In the genomic region with DNA sequence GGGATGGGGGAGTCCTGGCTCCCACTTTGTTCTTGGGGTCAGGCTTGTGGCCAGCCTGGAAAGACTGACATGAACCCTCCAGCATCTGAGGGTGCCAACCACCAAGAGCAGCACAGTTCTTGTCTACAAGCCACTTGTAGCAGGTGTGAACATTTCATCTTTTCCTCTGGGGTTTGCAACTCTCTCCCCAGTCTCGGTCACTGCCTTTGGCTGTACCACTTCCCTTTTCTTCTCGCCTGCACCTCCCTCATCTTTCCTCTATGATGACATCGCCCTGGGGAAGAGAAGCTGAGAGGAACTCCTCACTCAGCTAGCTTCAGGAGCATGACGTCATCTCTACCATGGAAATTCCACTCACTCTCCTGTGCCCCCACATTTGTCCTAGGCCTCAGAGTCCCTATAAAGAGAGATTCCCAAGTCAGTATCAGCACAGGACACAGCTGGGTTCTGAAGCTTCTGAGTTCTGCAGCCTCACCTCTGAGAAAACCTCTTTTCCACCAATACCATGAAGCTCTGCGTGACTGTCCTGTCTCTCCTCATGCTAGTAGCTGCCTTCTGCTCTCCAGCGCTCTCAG, we compare ENCODE assay signal across 12 cellular contexts. TPM values are rescaled to one million over a fixed set of nuclear protein-coding genes. Genes with fewer than 3 reads are reported as not detected.
DNase-seq lines count a peak whose midpoint lies in the region; ATAC-seq and TF ChIP-seq lines count a peak whose summit lies in the region.
"Not testable (repeated sequence)": the region's sequence is repeated elsewhere in the genome, so short reads cannot be mapped to it uniquely, and the experiment has no call there.
"Had no signal": no experiment of that assay in that cellular context is flagged by ENCODE, and none has a peak within 500 bp of the region (broad histone marks: within the 10 kb centered on the region; RNA-seq: fewer than 3 reads in every experiment).

A gene (plus strand): TSS at position 427 of the 575 bp plus-strand sequence. CDS start 79 bp downstream, at position 506.

- H3K27me3 ChIP-seq in H9 (ENCODE audit: insufficient read depth, low read length) = not testable (repeated sequence)

- not testable (repeated sequence) for H2BK20ac ChIP-seq in H9 (ENCODE audit: low read depth, low read length, poor library complexity, severe bottlenecking)

- CTCF ChIA-PET in activated CD8-positive, alpha-beta T cell treated with anti-CD3 and anti-CD28 coated beads, Interleukin-2, amount 10 ng/mL, durations not matched to agents 7 days and 5 days (lab: Charles Lee) = interaction anchor here (1.3 to 2.6 kb wide), 3 partner anchors 31 to 127 kb away, joined by 4 to 8 read pairs (median 4); no protein-coding TSS in a partner anchor

- H3K27ac ChIP-seq in H9 (ENCODE audit: insufficient read length, low read depth, low read length) = not testable (repeated sequence)

- not testable (repeated sequence) for H3K36me3 Mint-ChIP-seq in H9 (ENCODE audit: insufficient read depth in 1 of 3, low read depth in 3 of 3); activated CD8-positive, alpha-beta T cell treated with anti-CD3 and anti-CD28 coated beads, Interleukin-2, amount 10 ng/mL, durations not matched to agents 7 days and 5 days (ENCODE audit: low read depth)

- not testable (repeated sequence) for H3K79me2 ChIP-seq in H9 (ENCODE audit: insufficient read depth, low read length)

- not testable (repeated sequence) for H4K91ac ChIP-seq in H9 (ENCODE audit: insufficient read length, low read depth, low read length)

- not testable (repeated sequence) for H3K23ac ChIP-seq in H9 (ENCODE audit: insufficient read length, low read depth, low read length)

- POLR2A ChIA-PET in activated CD8-positive, alpha-beta T cell treated with anti-CD3 and anti-CD28 coated beads, Interleukin-2, amount 10 ng/mL, durations not matched to agents 7 days and 5 days (lab: Charles Lee) = interaction anchor here (1.1 kb wide), 1 partner anchor 17 kb away, joined by 3 read pairs; no protein-coding TSS in a partner anchor

- H3K9me3 Mint-ChIP-seq in H9; activated CD8-positive, alpha-beta T cell treated with anti-CD3 and anti-CD28 coated beads, Interleukin-2, amount 10 ng/mL, durations not matched to agents 7 days and 5 days (ENCODE audit: insufficient read depth): not testable (repeated sequence)

- H4K20me1 ChIP-seq in H9 (ENCODE audit: control insufficient read depth, insufficient read depth, insufficient read length) = not testable (repeated sequence)

- peak; percentile 73 for ATAC-seq in GM19025 (IDR thresholded peaks at IDR 0.05; ENCODE audit: low read depth, unreplicated experiment)
- peak; percentile 75 for ATAC-seq in HG03159 (IDR thresholded peaks at IDR 0.05; ENCODE audit: unreplicated experiment)
- peak; percentile 74 for ATAC-seq in activated CD8-positive, alpha-beta T cell treated with anti-CD3 and anti-CD28 coated beads, Interleukin-2, amount 10 ng/mL, durations not matched to agents 7 days and 5 days
- peak; percentile 63 for ATAC-seq in esophagus mucosa

- not testable (repeated sequence) for H3K4me1 Mint-ChIP-seq in H9
- H3K4me1 Mint-ChIP-seq in activated CD8-positive, alpha-beta T cell treated with anti-CD3 and anti-CD28 coated beads, Interleukin-2, amount 10 ng/mL, durations not matched to agents 7 days and 5 days (ENCODE audit: low read depth) = peaks cover 30% of the 10 kb centered on the region

- not testable (repeated sequence) for H3K14ac ChIP-seq in H9 (ENCODE audit: insufficient read depth, low read length)

- H2BK15ac ChIP-seq in H9 (ENCODE audit: low read depth, low read length) = not testable (repeated sequence)

- H3K9ac ChIP-seq in H9 (ENCODE audit: extremely low read depth, insufficient read length, low read length) = not testable (repeated sequence)

- H2BK5ac ChIP-seq in H9 (ENCODE audit: insufficient read length, low read length) = not testable (repeated sequence)

- peak within 1 kb of the TSS in 2 of 3 experiments; percentile 49 to 62; a peak in 2 of 7 replicates for H3K27ac Mint-ChIP-seq in H9
- peak within 1 kb of the TSS; percentile 79 for H3K27ac Mint-ChIP-seq in activated CD8-positive, alpha-beta T cell treated with anti-CD3 and anti-CD28 coated beads, Interleukin-2, amount 10 ng/mL, durations not matched to agents 7 days and 5 days

- peak; percentile 84 for DNase-seq in CD1c-positive myeloid dendritic cell (ENCODE audit: extremely low spot score)
- DNase-seq in H9 = peak; percentile 16
- DNase-seq in NOMO-1 treated with DMSO at 0.1 percent for 48 hours (lab: John Stamatoyannopoulos, UW; ENCODE audit: unreplicated experiment) = peak; percentile 67
- DNase-seq in activated CD8-positive, alpha-beta T cell treated with anti-CD3 and anti-CD28 coated beads, Interleukin-2, amount 10 ng/mL, durations not matched to agents 7 days and 5 days = peak; percentile 38
- DNase-seq in pons (ENCODE audit: low spot score) = peak; percentile 32

- H2BK120ac ChIP-seq in H9 (ENCODE audit: low read depth, low read length, poor library complexity, severe bottlenecking) = not testable (repeated sequence)

- not testable (repeated sequence) for H3T11ph ChIP-seq in H9 (ENCODE audit: low read length)

- not testable (repeated sequence) for H3K4me2 ChIP-seq in H9 (ENCODE audit: insufficient read depth, insufficient read length, low read length)

- not testable (repeated sequence) for H3K4me3 Mint-ChIP-seq in H9
- H3K4me3 Mint-ChIP-seq in activated CD8-positive, alpha-beta T cell treated with anti-CD3 and anti-CD28 coated beads, Interleukin-2, amount 10 ng/mL, durations not matched to agents 7 days and 5 days = peak within 1 kb of the TSS; percentile 70

- not testable (repeated sequence) for H4K5ac ChIP-seq in H9 (ENCODE audit: insufficient read length, low read depth, low read length)

- peaks cover 11% of the 10 kb centered on the region for H3K27me3 Mint-ChIP-seq in H9 (ENCODE audit: low read depth)
- H3K27me3 Mint-ChIP-seq in activated CD8-positive, alpha-beta T cell treated with anti-CD3 and anti-CD28 coated beads, Interleukin-2, amount 10 ng/mL, durations not matched to agents 7 days and 5 days (ENCODE audit: low read depth) = peaks cover 21% of the 10 kb centered on the region

- H3K4ac ChIP-seq in H9 (ENCODE audit: low read depth, low read length) = not testable (repeated sequence)

- H3K9me3 ChIP-seq in H9 (ENCODE audit: control insufficient read depth, low read depth, low read length) = not testable (repeated sequence)

- H3K18ac ChIP-seq in H9 (ENCODE audit: insufficient read length, low read depth, low read length) = not testable (repeated sequence)

- not testable (repeated sequence) for H3K4me1 ChIP-seq in H9 (ENCODE audit: insufficient read depth, low read length)

- H3K79me1 ChIP-seq in H9 (ENCODE audit: insufficient read depth, low read depth, low read length, poor library complexity, severe bottlenecking) = not testable (repeated sequence)

- not testable (repeated sequence) for TF ChIP-seq CTCF in H9 (conservative IDR thresholded peaks at IDR 0.05)

- not testable (repeated sequence) for H4K8ac ChIP-seq in H9 (replicated peaks; ENCODE audit: insufficient read length, low read depth, low read length)

- H3K56ac ChIP-seq in H9 (ENCODE audit: insufficient read length, low read depth, low read length) = not testable (repeated sequence)

- not testable (repeated sequence) for H2AFZ ChIP-seq in H9 (ENCODE audit: low read length)

- WGBS in H9 (ENCODE audit: extremely low coverage, insufficient read length, low lambda C conversion rate) = no CpG with 5 or more reads among the region's 6 CpGs

- not testable (repeated sequence) for H2BK12ac ChIP-seq in H9 (ENCODE audit: insufficient read length, low read depth, low read length)

- H2AK5ac ChIP-seq in H9 (ENCODE audit: insufficient read length, low read length) = not testable (repeated sequence)

- H3K23me2 ChIP-seq in H9 (ENCODE audit: insufficient read length, low read depth, low read length, poor library complexity, severe bottlenecking) = not testable (repeated sequence)

RNA-seq across cellular contexts. Expression of the gene that starts here (rescaled TPM):
- total RNA-seq in H9 (2021) = not detected in 2 replicates
- total RNA-seq in activated CD8-positive, alpha-beta T cell treated with anti-CD3 and anti-CD28 coated beads, Interleukin-2, amount 10 ng/mL, durations not matched to agents 7 days and 5 days = 1 to 10 TPM; 6.5 to 6.7 TPM
- total RNA-seq in esophagus mucosa = not detected
- total RNA-seq: fibroblast of villous mesenchyme, GM23248, kidney epithelial cell, osteocyte had no signal

Comparison
In these comparisons a context has a peak if more than half of its experiments do, and no peak if none do; other contexts are left out.
1. Peak in DNase-seq in H9; RNA of the gene not detected or under 1 TPM.
2. Peak in ATAC-seq in esophagus mucosa; RNA of the gene not detected or under 1 TPM.
3. DNase-seq: peak in every context shown above with its lines; median percentile 84 in CD1c-positive myeloid dendritic cell; 67 in NOMO-1 treated with DMSO at 0.1 percent for 48 hours; 38 in activated CD8-positive, alpha-beta T cell treated with anti-CD3 and anti-CD28 coated beads, Interleukin-2, amount 10 ng/mL, durations not matched to agents 7 days and 5 days; 32 in pons; 16 in H9.